In genomic region chr12:11729439-11730150, GRCh38 we compare ENCODE assay signal across 8 cellular contexts.
DNase-seq lines count a peak whose midpoint lies in the region; ATAC-seq lines count a peak whose summit lies in the region.

No MANE protein-coding gene starts in this region.

- no peaks in the 10 kb centered on the region for H3K9me3 Mint-ChIP-seq in activated T-helper 2 cell treated with anti-CD3 and anti-CD28 coated beads, Interferon-gamma antibody, Interleukin-2, Interleukin-4, amounts not matched to agents 10 μg/mL and 5 μg/mL and 100 μg/mL, durations not matched to agents 14 hours and 24 hours and 36 hours

- peaks cover 40% of the 10 kb centered on the region for H3K36me3 Mint-ChIP-seq in activated T-helper 2 cell treated with anti-CD3 and anti-CD28 coated beads, Interferon-gamma antibody, Interleukin-2, Interleukin-4, amounts not matched to agents 10 μg/mL and 5 μg/mL and 100 μg/mL, durations not matched to agents 14 hours and 24 hours and 36 hours (ENCODE audit: low read depth)

- no peaks in the 10 kb centered on the region for H3K36me3 ChIP-seq in mucosa of rectum (ENCODE audit: control insufficient read depth in 2 of 2, insufficient read depth in 2 of 2, low read length in 2 of 2)

- peaks cover 75% of the 10 kb centered on the region for H3K4me1 Mint-ChIP-seq in activated T-helper 2 cell treated with anti-CD3 and anti-CD28 coated beads, Interferon-gamma antibody, Interleukin-2, Interleukin-4, amounts not matched to agents 10 μg/mL and 5 μg/mL and 100 μg/mL, durations not matched to agents 14 hours and 24 hours and 36 hours (ENCODE audit: low read depth)

- H3K9me3 ChIP-seq in mucosa of rectum (ENCODE audit: control insufficient read depth in 2 of 2, low read length in 2 of 2) = no peaks in the 10 kb centered on the region

- peak overlapping the region; percentile 33 to 41 for H3K4me3 ChIP-seq in mucosa of rectum (ENCODE audit: low read length in 2 of 2)

- H3K4me1 ChIP-seq in mucosa of rectum (ENCODE audit: control insufficient read depth in 2 of 2, insufficient read depth in 2 of 2, low read length in 2 of 2) = peaks cover 47% of the 10 kb centered on the region in 2 donors

- peak overlapping the region; percentile 14 to 31 for H3K9ac ChIP-seq in mucosa of rectum (ENCODE audit: low read depth in 1 of 2, low read length in 2 of 2)

- H3K27me3 ChIP-seq in mucosa of rectum (ENCODE audit: control insufficient read depth in 2 of 2, insufficient read depth in 2 of 2, low read length in 2 of 2) = no peaks in the 10 kb centered on the region

- peak overlapping the region; percentile 59 for H3K27ac Mint-ChIP-seq in activated T-helper 2 cell treated with anti-CD3 and anti-CD28 coated beads, Interferon-gamma antibody, Interleukin-2, Interleukin-4, amounts not matched to agents 10 μg/mL and 5 μg/mL and 100 μg/mL, durations not matched to agents 14 hours and 24 hours and 36 hours

- ATAC-seq in GM21528 (IDR thresholded peaks at IDR 0.05; ENCODE audit: low FRiP score, unreplicated experiment) (peak; percentile 18), GM21381 (IDR thresholded peaks at IDR 0.05; ENCODE audit: unreplicated experiment) (no peak), HG03175 (IDR thresholded peaks at IDR 0.05; ENCODE audit: unreplicated experiment) (no peak)

- DNase-seq in CD1c-positive myeloid dendritic cell (ENCODE audit: extremely low spot score) = peak; percentile 52
- DNase-seq in activated T-helper 2 cell treated with anti-CD3 and anti-CD28 coated beads, Interferon-gamma antibody, Interleukin-2, Interleukin-4, amounts not matched to agents 10 μg/mL and 5 μg/mL and 100 μg/mL, durations not matched to agents 14 hours and 24 hours and 36 hours (ENCODE audit: low spot score) = no peak
- DNase-seq in posterior cingulate gyrus = no peak
- no peak for DNase-seq in activated CD8-positive, alpha-beta memory T cell treated with anti-CD3 and anti-CD28 coated beads, Interleukin-2, amount 50 U/mL, for 4 hours

- intact Hi-C loops in activated T-helper 2 cell treated with anti-CD3 and anti-CD28 coated beads, Interferon-gamma antibody, Interleukin-2, Interleukin-4, amounts not matched to agents 10 μg/mL and 5 μg/mL and 100 μg/mL, durations not matched to agents 14 hours and 24 hours and 36 hours (cut with micrococcal nuclease) = loop anchor here (2.0 to 10.0 kb wide), 6 partner anchors 17 to 303 kb away; no protein-coding TSS in a partner anchor
- intact Hi-C loops in posterior cingulate gyrus (cut with DNase I) = no loop called here

- no peaks in the 10 kb centered on the region for H3K27me3 Mint-ChIP-seq in activated T-helper 2 cell treated with anti-CD3 and anti-CD28 coated beads, Interferon-gamma antibody, Interleukin-2, Interleukin-4, amounts not matched to agents 10 μg/mL and 5 μg/mL and 100 μg/mL, durations not matched to agents 14 hours and 24 hours and 36 hours (ENCODE audit: low read depth)

- no peak overlapping the region for H3K4me3 Mint-ChIP-seq in activated T-helper 2 cell treated with anti-CD3 and anti-CD28 coated beads, Interferon-gamma antibody, Interleukin-2, Interleukin-4, amounts not matched to agents 10 μg/mL and 5 μg/mL and 100 μg/mL, durations not matched to agents 14 hours and 24 hours and 36 hours (ENCODE audit: low read depth)

- H3K27ac ChIP-seq in mucosa of rectum (ENCODE audit: low read depth in 2 of 2, low read length in 2 of 2) = peak overlapping the region; percentile 86 to 90
